In genomic region chr17:42928714-42929496, GRCh38 we compare ENCODE assay signal across 1 cellular context.
A peak's percentile ranks its signal among the peaks of the same experiment; 100 is the strongest.
TF ChIP-seq lines count a peak whose summit lies in the region.

No MANE protein-coding gene starts in this region.

TF ChIP-seq in HepG2, 621 proteins besides CTCF, POLR2A, EP300 and RAD21 (continued from another document and continues in another):
- TF ChIP-seq ZNF407 (CRISPR knock-in tag; IDR thresholded peaks at IDR 0.05; ENCODE audit: not compliant biosample characterization) (no peak), ZFP37 (CRISPR knock-in tag; IDR thresholded peaks at IDR 0.05; ENCODE audit: borderline replicate concordance) (0 out of 2 replicates have a peak, but pooled peaks have one; percentile 27), SIN3A (IDR thresholded peaks at IDR 0.05; ENCODE audit: borderline replicate concordance, low read depth, low read length) (peak; percentile 61; the same call in 1 of the 2 replicates), SNAPC5 (CRISPR knock-in tag; IDR thresholded peaks at IDR 0.05; ENCODE audit: borderline replicate concordance) (no peak), HINFP (CRISPR knock-in tag; IDR thresholded peaks at IDR 0.05; ENCODE audit: low read depth) (no peak), CEBPG (CRISPR knock-in tag; IDR thresholded peaks at IDR 0.05) (peak; percentile 36; the same call in 1 of the 2 replicates), ZNF350 (CRISPR knock-in tag; IDR thresholded peaks at IDR 0.05; ENCODE audit: borderline replicate concordance, low read depth) (0 out of 2 replicates have a peak, but pooled peaks have one; percentile 44), NFE2L1 (CRISPR knock-in tag; IDR thresholded peaks at IDR 0.05; ENCODE audit: borderline replicate concordance) (peak; percentile 89; the same call in 1 of the 2 replicates), CREB1 (IDR thresholded peaks at IDR 0.05) (no peak), CREB1 (CRISPR knock-in tag; IDR thresholded peaks at IDR 0.05) (peak; percentile 47; the same call in 1 of the 2 replicates), ZNF138 (CRISPR knock-in tag; IDR thresholded peaks at IDR 0.05; ENCODE audit: low read depth) (no peak), KDM1A (CRISPR knock-in tag; IDR thresholded peaks at IDR 0.05) (no peak), ZBTB25 (CRISPR knock-in tag; IDR thresholded peaks at IDR 0.05) (peak; percentile 83), ZBTB7B (CRISPR knock-in tag; IDR thresholded peaks at IDR 0.05) (0 out of 2 replicates have a peak, but pooled peaks have one; percentile 29), HMGXB4 (CRISPR knock-in tag; IDR thresholded peaks at IDR 0.05; ENCODE audit: borderline replicate concordance in 1 of 2, low read depth in 1 of 2) (peak in 1 of 2 experiments; percentile 68; a peak in 2 of 4 replicates), KDM5A (IDR thresholded peaks at IDR 0.05; ENCODE audit: borderline replicate concordance, low read length) (no peak), ATF7-NPFF (CRISPR knock-in tag; IDR thresholded peaks at IDR 0.05; ENCODE audit: low read depth) (no peak), KLF12 (CRISPR knock-in tag; IDR thresholded peaks at IDR 0.05; ENCODE audit: borderline replicate concordance) (0 out of 2 replicates have a peak, but pooled peaks have one; percentile 62), THAP8 (CRISPR knock-in tag; IDR thresholded peaks at IDR 0.05; ENCODE audit: borderline replicate concordance) (no peak), ZNF121 (CRISPR knock-in tag; IDR thresholded peaks at IDR 0.05) (no peak), MTERF4 (CRISPR knock-in tag; IDR thresholded peaks at IDR 0.05) (0 out of 2 replicates have a peak, but pooled peaks have one; percentile 62), NFE2 (CRISPR knock-in tag; IDR thresholded peaks at IDR 0.05) (peak; percentile 94), CCDC6 (CRISPR knock-in tag; IDR thresholded peaks at IDR 0.05) (no peak), SAP130 (CRISPR knock-in tag; IDR thresholded peaks at IDR 0.05; ENCODE audit: low read depth) (peak; percentile 84), ZNF670 (CRISPR knock-in tag; IDR thresholded peaks at IDR 0.05; ENCODE audit: borderline replicate concordance) (peak; percentile 54; the same call in 1 of the 2 replicates), ZNF770 (CRISPR knock-in tag; IDR thresholded peaks at IDR 0.05) (peak; percentile 57), MYPOP (CRISPR knock-in tag; IDR thresholded peaks at IDR 0.05) (0 out of 2 replicates have a peak, but pooled peaks have one; percentile 44), NR2C2 (CRISPR knock-in tag; IDR thresholded peaks at IDR 0.05; ENCODE audit: borderline replicate concordance) (no peak), ZNF704 (CRISPR knock-in tag; IDR thresholded peaks at IDR 0.05; ENCODE audit: borderline replicate concordance) (no peak), ZNF563 (CRISPR knock-in tag; IDR thresholded peaks at IDR 0.05) (no peak), ZNF644 (CRISPR knock-in tag; IDR thresholded peaks at IDR 0.05; ENCODE audit: low read depth) (no peak), TEF (CRISPR knock-in tag; IDR thresholded peaks at IDR 0.05) (no peak), GMEB2 (CRISPR knock-in tag; IDR thresholded peaks at IDR 0.05; ENCODE audit: low read depth) (no peak), CHD2 (IDR thresholded peaks at IDR 0.05; ENCODE audit: low read depth, low read length) (no peak)
